Comparison of ENCODE assay signal across 8 cellular contexts in the genomic region with DNA sequence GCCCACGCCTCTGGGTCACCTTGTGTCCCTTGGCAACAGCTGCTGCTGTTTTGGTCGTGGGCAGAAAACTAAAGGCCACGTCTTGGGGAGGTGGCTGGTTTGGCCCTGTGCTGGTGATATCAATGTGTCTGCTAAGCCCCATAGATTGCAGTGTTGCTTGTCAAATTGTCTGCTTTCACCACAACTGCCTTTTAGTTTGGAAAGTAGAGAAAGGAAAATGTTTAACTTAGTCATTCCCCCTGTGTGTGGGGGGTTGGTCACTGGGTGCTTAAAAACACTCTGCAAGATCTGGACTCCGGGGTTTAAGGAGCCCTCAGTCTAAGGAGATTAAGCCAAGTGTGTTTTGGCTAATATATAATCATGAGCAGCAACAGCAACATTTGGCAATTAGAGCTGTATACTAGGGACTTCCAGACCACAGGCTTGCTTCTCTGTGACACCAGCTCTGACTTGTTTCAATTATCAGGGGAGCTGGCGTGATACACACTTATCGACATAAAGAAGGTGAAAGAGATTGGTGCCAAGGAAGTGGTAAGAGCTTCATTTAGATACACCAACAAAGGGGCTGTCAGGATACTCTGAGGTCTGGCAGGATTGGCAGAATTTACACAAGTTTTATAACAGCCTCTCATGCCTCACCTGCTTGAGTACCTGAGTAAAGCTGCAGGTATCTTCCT. TPM values are rescaled to one million over a fixed set of nuclear protein-coding genes. Genes with fewer than 3 reads are reported as not detected.
DNase-seq lines count a peak whose midpoint lies in the region; ATAC-seq lines count a peak whose summit lies in the region.

No MANE protein-coding gene starts in this region.

- H3K27me3 Mint-ChIP-seq in activated CD8-positive, alpha-beta memory T cell treated with anti-CD3 and anti-CD28 coated beads, Interleukin-2, amount 10 ng/mL, durations not matched to agents 7 days and 5 days: peaks cover 9% of the 10 kb centered on the region
- H3K27me3 Mint-ChIP-seq in activated T-helper 1 cell treated with anti-CD3 and anti-CD28 coated beads, Interleukin-12 subunit alpha, Interleukin-12 subunit beta, Interleukin-2, Interleukin-4 antibody, amounts not matched to agents 30 ng/mL and 10 ng/mL and 1 ng/mL, durations not matched to agents 14 hours and 24 hours and 36 hours (ENCODE audit: insufficient read depth): no peaks in the 10 kb centered on the region
- peaks cover 8 to 14% (median 8%) of the 10 kb centered on the region in 3 donors for H3K27me3 Mint-ChIP-seq in immature natural killer cell (ENCODE audit: low read depth in 3 of 3)

- ATAC-seq in activated CD8-positive, alpha-beta memory T cell treated with anti-CD3 and anti-CD28 coated beads, Interleukin-2, amount 10 ng/mL, durations not matched to agents 7 days and 5 days: no peak
- ATAC-seq in HG03521 (IDR thresholded peaks at IDR 0.05; ENCODE audit: unreplicated experiment): no peak

- H3K9me3 Mint-ChIP-seq in activated CD8-positive, alpha-beta memory T cell treated with anti-CD3 and anti-CD28 coated beads, Interleukin-2, amount 10 ng/mL, durations not matched to agents 7 days and 5 days (ENCODE audit: low read depth): no peaks in the 10 kb centered on the region
- no peaks in the 10 kb centered on the region for H3K9me3 Mint-ChIP-seq in activated T-helper 1 cell treated with anti-CD3 and anti-CD28 coated beads, Interleukin-12 subunit alpha, Interleukin-12 subunit beta, Interleukin-2, Interleukin-4 antibody, amounts not matched to agents 30 ng/mL and 10 ng/mL and 1 ng/mL, durations not matched to agents 14 hours and 24 hours and 36 hours
- no peaks in the 10 kb centered on the region for H3K9me3 Mint-ChIP-seq in immature natural killer cell

- peak overlapping the region; percentile 84 for H3K27ac Mint-ChIP-seq in activated CD8-positive, alpha-beta memory T cell treated with anti-CD3 and anti-CD28 coated beads, Interleukin-2, amount 10 ng/mL, durations not matched to agents 7 days and 5 days
- H3K27ac Mint-ChIP-seq in activated T-helper 1 cell treated with anti-CD3 and anti-CD28 coated beads, Interleukin-12 subunit alpha, Interleukin-12 subunit beta, Interleukin-2, Interleukin-4 antibody, amounts not matched to agents 30 ng/mL and 10 ng/mL and 1 ng/mL, durations not matched to agents 14 hours and 24 hours and 36 hours: peak overlapping the region; percentile 99
- peak overlapping the region; percentile 32 to 96 (median 64) for H3K27ac Mint-ChIP-seq in immature natural killer cell

- H3K36me3 Mint-ChIP-seq in activated CD8-positive, alpha-beta memory T cell treated with anti-CD3 and anti-CD28 coated beads, Interleukin-2, amount 10 ng/mL, durations not matched to agents 7 days and 5 days: peaks cover 45% of the 10 kb centered on the region
- H3K36me3 Mint-ChIP-seq in activated T-helper 1 cell treated with anti-CD3 and anti-CD28 coated beads, Interleukin-12 subunit alpha, Interleukin-12 subunit beta, Interleukin-2, Interleukin-4 antibody, amounts not matched to agents 30 ng/mL and 10 ng/mL and 1 ng/mL, durations not matched to agents 14 hours and 24 hours and 36 hours (ENCODE audit: low read depth): peaks cover 43% of the 10 kb centered on the region
- H3K36me3 Mint-ChIP-seq in immature natural killer cell: peaks cover 3 to 15% (median 8%) of the 10 kb centered on the region in 3 donors

- intact Hi-C loops in activated T-helper 1 cell treated with anti-CD3 and anti-CD28 coated beads, Interleukin-12 subunit alpha, Interleukin-12 subunit beta, Interleukin-2, Interleukin-4 antibody, amounts not matched to agents 30 ng/mL and 10 ng/mL and 1 ng/mL, durations not matched to agents 14 hours and 24 hours and 36 hours (cut with micrococcal nuclease): loop anchor here (1.0 to 5.0 kb wide), 5 partner anchors 13 to 172 kb away; no protein-coding TSS in a partner anchor

- WGBS in thymus: 72% methylated on average over 6 of the region's 6 CpGs

- no peaks in the 10 kb centered on the region for H3K27me3 ChIP-seq in thymus (ENCODE audit: control insufficient read depth, insufficient read depth)

- no peak overlapping the region for H3K4me3 ChIP-seq in thymus (ENCODE audit: low read length)

- no peaks in the 10 kb centered on the region for H3K9me3 ChIP-seq in thymus (ENCODE audit: control insufficient read depth)

- peaks cover 15% of the 10 kb centered on the region for H3K4me1 ChIP-seq in thymus (ENCODE audit: control insufficient read depth, insufficient read depth, low read length)

- H3K4me1 Mint-ChIP-seq in activated CD8-positive, alpha-beta memory T cell treated with anti-CD3 and anti-CD28 coated beads, Interleukin-2, amount 10 ng/mL, durations not matched to agents 7 days and 5 days: peaks cover 64% of the 10 kb centered on the region
- H3K4me1 Mint-ChIP-seq in activated T-helper 1 cell treated with anti-CD3 and anti-CD28 coated beads, Interleukin-12 subunit alpha, Interleukin-12 subunit beta, Interleukin-2, Interleukin-4 antibody, amounts not matched to agents 30 ng/mL and 10 ng/mL and 1 ng/mL, durations not matched to agents 14 hours and 24 hours and 36 hours (ENCODE audit: low read depth): peaks cover 70% of the 10 kb centered on the region
- peaks cover 67 to 76% of the 10 kb centered on the region in 2 donors for H3K4me1 Mint-ChIP-seq in immature natural killer cell

- no peaks in the 10 kb centered on the region for H3K36me3 ChIP-seq in thymus (ENCODE audit: control insufficient read depth, insufficient read depth)

- H3K4me3 Mint-ChIP-seq in activated CD8-positive, alpha-beta memory T cell treated with anti-CD3 and anti-CD28 coated beads, Interleukin-2, amount 10 ng/mL, durations not matched to agents 7 days and 5 days: peak overlapping the region; percentile 97
- peak overlapping the region; percentile 100 for H3K4me3 Mint-ChIP-seq in activated T-helper 1 cell treated with anti-CD3 and anti-CD28 coated beads, Interleukin-12 subunit alpha, Interleukin-12 subunit beta, Interleukin-2, Interleukin-4 antibody, amounts not matched to agents 30 ng/mL and 10 ng/mL and 1 ng/mL, durations not matched to agents 14 hours and 24 hours and 36 hours
- peak overlapping the region; percentile 86 to 98 (median 95) for H3K4me3 Mint-ChIP-seq in immature natural killer cell

- CTCF ChIA-PET in activated CD8-positive, alpha-beta memory T cell treated with anti-CD3 and anti-CD28 coated beads, Interleukin-2, amount 10 ng/mL, durations not matched to agents 7 days and 5 days (lab: Charles Lee): interaction anchor here (1.0 to 11.0 kb wide), 3 partner anchors 14 to 48 kb away, joined by 4 to 138 read pairs (median 8); no protein-coding TSS in a partner anchor

- no peak for DNase-seq in activated CD8-positive, alpha-beta memory T cell treated with anti-CD3 and anti-CD28 coated beads, Interleukin-2, amount 10 ng/mL, durations not matched to agents 7 days and 5 days
- DNase-seq in activated CD8-positive, alpha-beta memory T cell treated with anti-CD3 and anti-CD28 coated beads for 24 hours: no peak
- DNase-seq in activated T-helper 1 cell treated with anti-CD3 and anti-CD28 coated beads, Interleukin-12 subunit alpha, Interleukin-12 subunit beta, Interleukin-2, Interleukin-4 antibody, amounts not matched to agents 30 ng/mL and 10 ng/mL and 1 ng/mL, durations not matched to agents 14 hours and 24 hours and 36 hours (ENCODE audit: low spot score): no peak
- DNase-seq in immature natural killer cell (no peak), SW 1271 (lab: John Stamatoyannopoulos, UW) (no peak), germinal center (ENCODE audit: low spot score) (no peak)

- peak overlapping the region; percentile 20 for H3K27ac ChIP-seq in thymus (ENCODE audit: low read depth)

RNA-seq across cellular contexts. Expression of a gene that starts 3.5 kb away (rescaled TPM):
- total RNA-seq in activated CD8-positive, alpha-beta memory T cell treated with anti-CD3 and anti-CD28 coated beads, Interleukin-2, amount 10 ng/mL, durations not matched to agents 7 days and 5 days: 10 to 100 TPM; 87.1 to 88.0 TPM
- 80.2 and 80.4 TPM in 2 replicates for total RNA-seq in activated T-helper 1 cell treated with anti-CD3 and anti-CD28 coated beads, Interleukin-12 subunit alpha, Interleukin-12 subunit beta, Interleukin-2, Interleukin-4 antibody, amounts not matched to agents 30 ng/mL and 10 ng/mL and 1 ng/mL, durations not matched to agents 14 hours and 24 hours and 36 hours
- polyA plus RNA-seq in immature natural killer cell: 10 to 100 TPM in 2 of 3 donors, 1 to 10 TPM in 1; 8.9 to 11.9 (median 10.0) TPM
- polyA plus RNA-seq in thymus: 21.6 TPM
